ENCODE assay signal across 29 cellular contexts in the genomic region with DNA sequence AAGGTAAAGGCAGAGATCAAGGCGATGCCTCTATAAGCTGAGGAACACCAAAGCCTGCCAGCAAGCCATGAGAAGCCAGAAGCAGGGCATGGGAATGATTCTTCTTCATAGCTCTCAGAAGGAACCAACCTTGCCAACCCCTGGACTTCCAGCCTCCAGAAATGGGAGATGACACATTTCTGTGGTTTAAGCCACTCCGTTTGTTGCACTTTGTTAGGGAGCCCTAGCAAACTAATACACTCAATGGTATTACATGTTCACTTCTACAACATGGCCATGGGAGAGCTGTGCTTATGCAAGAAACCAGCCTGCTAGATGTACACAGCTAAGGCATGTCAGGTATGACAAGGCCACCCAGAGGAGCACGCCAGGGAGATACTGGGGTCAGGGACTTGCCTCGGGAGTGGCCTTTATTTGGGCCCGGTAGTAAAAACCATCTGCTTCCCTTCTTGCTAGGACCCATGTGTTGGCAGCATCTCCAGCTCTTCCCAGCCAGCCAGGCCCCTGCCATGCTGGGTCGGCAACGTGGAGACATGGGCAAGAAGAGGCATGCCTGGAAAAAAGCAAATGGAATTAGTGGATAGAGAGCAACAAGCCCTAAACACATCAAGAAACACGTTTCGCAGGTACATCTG. TPM values are rescaled to one million over a fixed set of nuclear protein-coding genes. Genes with fewer than 3 reads are reported as not detected.
DNase-seq lines count a peak whose midpoint lies in the region; ATAC-seq lines count a peak whose summit lies in the region.
"Had no signal": no experiment of that assay in that cellular context is flagged by ENCODE, and none has a peak within 500 bp of the region (broad histone marks: within the 10 kb centered on the region; RNA-seq: fewer than 3 reads in every experiment).

No MANE protein-coding gene starts in this region.

- no peaks in the 10 kb centered on the region for H3K36me3 Mint-ChIP-seq in activated naive CD4-positive, alpha-beta T cell treated with anti-CD3 and anti-CD28 coated beads, Interleukin-2, amount 50 U/mL, for 72 hours
- no peaks in the 10 kb centered on the region for H3K36me3 Mint-ChIP-seq in activated CD4-positive, alpha-beta memory T cell treated with anti-CD3 and anti-CD28 coated beads for 36 hours
- H3K36me3 Mint-ChIP-seq: activated naive CD4-positive, alpha-beta T cell treated with anti-CD3 and anti-CD28 coated beads, Interleukin-2, amount 50 U/mL, for 24 hours had no signal

- no peaks in the 10 kb centered on the region for H3K27me3 Mint-ChIP-seq in activated CD4-positive, alpha-beta memory T cell treated with anti-CD3 and anti-CD28 coated beads for 36 hours
- H3K27me3 Mint-ChIP-seq: activated naive CD4-positive, alpha-beta T cell treated with anti-CD3 and anti-CD28 coated beads, Interleukin-2, amount 50 U/mL, for 24 hours; stimulated activated naive CD8-positive, alpha-beta T cell treated with anti-CD3 and anti-CD28 coated beads, Interleukin-15, Interleukin-2, amounts not matched to agents 100 ng/mL and 50 ng/mL, for 24 hours had no signal

- POLR2A ChIA-PET in activated CD4-positive, alpha-beta memory T cell treated with anti-CD3 and anti-CD28 coated beads for 36 hours (lab: Charles Lee): no interaction called here

- H3K4me3 ChIP-seq in thymus (ENCODE audit: low read length): no peak overlapping the region
- no peak overlapping the region for H3K4me3 ChIP-seq in SJCRH30
- H3K4me3 ChIP-seq: GM12878, mucosa of descending colon, sigmoid colon, tibial nerve had no signal

- peaks cover 10% of the 10 kb centered on the region for H3K36me3 ChIP-seq in thymus (ENCODE audit: control insufficient read depth, insufficient read depth)
- H3K36me3 ChIP-seq in SJCRH30: no peaks in the 10 kb centered on the region
- H3K36me3 ChIP-seq: BE2C had no signal

- WGBS in thymus: 94% methylated on average over 9 of the region's 9 CpGs

- peak overlapping the region; percentile 61 to 76 for H3K27ac Mint-ChIP-seq in activated naive CD4-positive, alpha-beta T cell treated with anti-CD3 and anti-CD28 coated beads, Interleukin-2, amount 50 U/mL, for 72 hours
- H3K27ac Mint-ChIP-seq in activated CD4-positive, alpha-beta memory T cell treated with anti-CD3 and anti-CD28 coated beads for 36 hours: no peak overlapping the region
- H3K27ac Mint-ChIP-seq: activated naive CD4-positive, alpha-beta T cell treated with anti-CD3 and anti-CD28 coated beads, Interleukin-2, amount 50 U/mL, for 24 hours; stimulated activated naive CD8-positive, alpha-beta T cell treated with anti-CD3 and anti-CD28 coated beads, Interleukin-15, Interleukin-2, amounts not matched to agents 100 ng/mL and 50 ng/mL, for 24 hours had no signal

- H3K9me3 ChIP-seq in thymus (ENCODE audit: control insufficient read depth) (no peaks in the 10 kb centered on the region), SJCRH30 (replicated peaks) (no peaks in the 10 kb centered on the region)
- H3K9me3 ChIP-seq: BE2C, mucosa of descending colon, sigmoid colon, tibial nerve had no signal

- H3K4me1 Mint-ChIP-seq in activated CD4-positive, alpha-beta memory T cell treated with anti-CD3 and anti-CD28 coated beads for 36 hours (ENCODE audit: low read depth): no peaks in the 10 kb centered on the region
- H3K4me1 Mint-ChIP-seq: activated naive CD4-positive, alpha-beta T cell treated with anti-CD3 and anti-CD28 coated beads, Interleukin-2, amount 50 U/mL, for 24 hours had no signal

- H3K4me1 ChIP-seq in thymus (ENCODE audit: control insufficient read depth, insufficient read depth, low read length) (no peaks in the 10 kb centered on the region), SJCRH30 (peaks cover 5% of the 10 kb centered on the region)
- H3K4me1 ChIP-seq: BE2C, sigmoid colon, tibial nerve had no signal

- H3K9me3 Mint-ChIP-seq in activated naive CD4-positive, alpha-beta T cell treated with anti-CD3 and anti-CD28 coated beads, Interleukin-2, amount 50 U/mL, for 72 hours: no peaks in the 10 kb centered on the region
- H3K9me3 Mint-ChIP-seq in activated CD4-positive, alpha-beta memory T cell treated with anti-CD3 and anti-CD28 coated beads for 36 hours: no peaks in the 10 kb centered on the region
- H3K9me3 Mint-ChIP-seq: activated naive CD4-positive, alpha-beta T cell treated with anti-CD3 and anti-CD28 coated beads, Interleukin-2, amount 50 U/mL, for 24 hours; stimulated activated naive CD8-positive, alpha-beta T cell treated with anti-CD3 and anti-CD28 coated beads, Interleukin-15, Interleukin-2, amounts not matched to agents 100 ng/mL and 50 ng/mL, for 24 hours had no signal

- CTCF ChIA-PET in activated CD4-positive, alpha-beta memory T cell treated with anti-CD3 and anti-CD28 coated beads for 36 hours (lab: Charles Lee): no interaction called here

- intact Hi-C loops in activated CD4-positive, alpha-beta memory T cell treated with anti-CD3 and anti-CD28 coated beads for 36 hours (cut with micrococcal nuclease): no loop called here

- H3K27ac ChIP-seq in thymus (ENCODE audit: low read depth) (peak overlapping the region; percentile 43), SJCRH30 (no peak overlapping the region)
- H3K27ac ChIP-seq: epithelial cell of prostate, sigmoid colon, tibial nerve had no signal

- no peak for ATAC-seq in activated naive CD4-positive, alpha-beta T cell treated with anti-CD3 and anti-CD28 coated beads, Interleukin-2, amount 50 U/mL, for 72 hours
- ATAC-seq in GM19397 (IDR thresholded peaks at IDR 0.05; ENCODE audit: unreplicated experiment): no peak
- ATAC-seq: GM12878, mucosa of descending colon had no signal

- no peaks in the 10 kb centered on the region for H3K27me3 ChIP-seq in thymus (ENCODE audit: control insufficient read depth, insufficient read depth)
- H3K27me3 ChIP-seq in SJCRH30: no peaks in the 10 kb centered on the region
- H3K27me3 ChIP-seq: BE2C, sigmoid colon, tibial nerve had no signal

- H3K4me3 Mint-ChIP-seq in activated CD4-positive, alpha-beta memory T cell treated with anti-CD3 and anti-CD28 coated beads for 36 hours: no peak overlapping the region
- H3K4me3 Mint-ChIP-seq: activated naive CD4-positive, alpha-beta T cell treated with anti-CD3 and anti-CD28 coated beads, Interleukin-2, amount 50 U/mL, for 24 hours; stimulated activated naive CD8-positive, alpha-beta T cell treated with anti-CD3 and anti-CD28 coated beads, Interleukin-15, Interleukin-2, amounts not matched to agents 100 ng/mL and 50 ng/mL, for 24 hours had no signal

- DNase-seq in activated naive CD4-positive, alpha-beta T cell treated with anti-CD3 and anti-CD28 coated beads, Interleukin-2, amount 50 U/mL, for 72 hours (ENCODE audit: low spot score in 2 of 2): no peak
- no peak for DNase-seq in activated naive CD4-positive, alpha-beta T cell treated with anti-CD3 and anti-CD28 coated beads, Interleukin-2, amount 50 U/mL, for 16 hours
- DNase-seq in RPMI7951 (ENCODE audit: low read depth) (peak; percentile 75), fibroblast of gingiva (ENCODE audit: low read depth) (peak; percentile 7), SJCRH30 (no peak)
- DNase-seq in activated CD4-positive, alpha-beta memory T cell treated with anti-CD3 and anti-CD28 coated beads for 36 hours: no peak
- DNase-seq: activated T-cell treated with anti-CD3 and anti-CD28 coated beads, Interleukin-2, amount 50 U/mL, for 48 hours; BE2C; cerebellar nuclear complex; DMS53; islet precursor cell; Kasumi-1; mucosa of descending colon; NCI-H1048; NCI-H1694 treated with DMSO at 0.1 percent for 48 hours; NCI-H69; sigmoid colon; T-helper 1 cell had no signal

RNA-seq across cellular contexts. Expression of a gene that starts 3.6 kb away (rescaled TPM):
- not detected for total RNA-seq in activated naive CD4-positive, alpha-beta T cell treated with anti-CD3 and anti-CD28 coated beads, Interleukin-2, amount 50 U/mL, for 72 hours
- total RNA-seq in RPMI7951 (2014; rRNA removed; shearing (Covaris generic)): not detected in 2 replicates
- 3.8 TPM for polyA plus RNA-seq in thymus
- total RNA-seq in SJCRH30 (2014; rRNA removed; shearing (Covaris generic)): not detected in 2 replicates
- total RNA-seq in activated CD4-positive, alpha-beta memory T cell treated with anti-CD3 and anti-CD28 coated beads for 36 hours: not detected
- total RNA-seq: GM12878, lower leg skin, mucosa of descending colon, sigmoid colon, SK-MEL-5, tibial nerve had no signal
- polyA plus RNA-seq: neural cell, sigmoid colon had no signal

RNA-seq across cellular contexts. Expression of a gene that starts 13.7 kb away (rescaled TPM):
- total RNA-seq in activated naive CD4-positive, alpha-beta T cell treated with anti-CD3 and anti-CD28 coated beads, Interleukin-2, amount 50 U/mL, for 72 hours: not detected
- not detected in 2 replicates for total RNA-seq in RPMI7951 (2014; rRNA removed; shearing (Covaris generic))
- 2.9 TPM for polyA plus RNA-seq in thymus
- not detected in 2 replicates for total RNA-seq in SJCRH30 (2014; rRNA removed; shearing (Covaris generic))
- total RNA-seq in activated CD4-positive, alpha-beta memory T cell treated with anti-CD3 and anti-CD28 coated beads for 36 hours: not detected
- total RNA-seq: A172, GM12878, lower leg skin, mucosa of descending colon, sigmoid colon, SK-MEL-5, tibial nerve had no signal
- polyA plus RNA-seq: GM12878, neural cell, sigmoid colon had no signal

RNA-seq across cellular contexts. Expression of a gene that starts 18.1 kb away (rescaled TPM):
- total RNA-seq in activated naive CD4-positive, alpha-beta T cell treated with anti-CD3 and anti-CD28 coated beads, Interleukin-2, amount 50 U/mL, for 72 hours: 10 to 100 TPM; 25.9 to 32.9 TPM
- 36.5 and 46.2 TPM in 2 replicates for total RNA-seq in RPMI7951 (2014; rRNA removed; shearing (Covaris generic))
- polyA plus RNA-seq in thymus: 22.6 TPM
- 22.6 and 22.7 TPM in 2 replicates for total RNA-seq in SJCRH30 (2014; rRNA removed; shearing (Covaris generic))
- total RNA-seq in activated CD4-positive, alpha-beta memory T cell treated with anti-CD3 and anti-CD28 coated beads for 36 hours: 10 to 100 TPM; 37.9 to 39.9 TPM

RNA-seq across cellular contexts. Expression of a gene that starts 35.1 kb away (rescaled TPM):
- total RNA-seq in activated naive CD4-positive, alpha-beta T cell treated with anti-CD3 and anti-CD28 coated beads, Interleukin-2, amount 50 U/mL, for 72 hours: 10 to 100 TPM; 13.2 to 21.6 TPM
- total RNA-seq in RPMI7951 (2014; rRNA removed; shearing (Covaris generic)): 38.4 and 40.6 TPM in 2 replicates
- polyA plus RNA-seq in thymus: 57.5 TPM
- total RNA-seq in SJCRH30 (2014; rRNA removed; shearing (Covaris generic)): 32.3 and 35.9 TPM in 2 replicates
- total RNA-seq in activated CD4-positive, alpha-beta memory T cell treated with anti-CD3 and anti-CD28 coated beads for 36 hours: 10 to 100 TPM; 17.5 to 19.1 TPM

Comparison
In these comparisons a context has a peak if more than half of its experiments do, and no peak if none do; other contexts are left out.
1. DNase-seq: peak in RPMI7951 (single experiment) and fibroblast of gingiva (single experiment); none in activated naive CD4-positive, alpha-beta T cell treated with anti-CD3 and anti-CD28 coated beads, Interleukin-2, amount 50 U/mL, for 72 hours (0 of 2), activated naive CD4-positive, alpha-beta T cell treated with anti-CD3 and anti-CD28 coated beads, Interleukin-2, amount 50 U/mL, for 16 hours (single experiment), SJCRH30 (0 of 2) and activated CD4-positive, alpha-beta memory T cell treated with anti-CD3 and anti-CD28 coated beads for 36 hours (single experiment).